Comparison of ENCODE assay signal across 19 cellular contexts in genomic region chr10:104233817-104234216, GRCh38. TPM values are rescaled to one million over a fixed set of nuclear protein-coding genes. Genes with fewer than 3 reads are reported as not detected.
DNase-seq lines count a peak whose midpoint lies in the region; ATAC-seq and TF ChIP-seq lines count a peak whose summit lies in the region.
"Had no signal": no experiment of that assay in that cellular context is flagged by ENCODE, and none has a peak within 500 bp of the region (broad histone marks: within the 10 kb centered on the region; RNA-seq: fewer than 3 reads in every experiment).

No MANE protein-coding gene starts in this region.

- ATAC-seq in CD4-positive, CD25-positive, alpha-beta regulatory T cell (ENCODE audit: low read depth in 2 of 2), result no peak
- ATAC-seq in CD8-positive, alpha-beta T cell, result no peak
- ATAC-seq in naive B cell (ENCODE audit: low read depth in 2 of 2), result no peak

- peaks cover 49% of the 10 kb centered on the region for H3K27me3 ChIP-seq in CD4-positive, CD25-positive, alpha-beta regulatory T cell (ENCODE audit: control insufficient read depth, insufficient read depth, low read length)
- no peaks in the 10 kb centered on the region for H3K27me3 ChIP-seq in CD8-positive, alpha-beta T cell (ENCODE audit: insufficient read depth, low read length)
- H3K27me3 ChIP-seq in dorsolateral prefrontal cortex, result no peaks in the 10 kb centered on the region

- TF ChIP-seq CTCF in CD8-positive, alpha-beta T cell (IDR thresholded peaks at IDR 0.05), result no peak
- TF ChIP-seq CTCF in dorsolateral prefrontal cortex (IDR thresholded peaks at IDR 0.05 in 54 of 56, conservative IDR thresholded peaks at IDR 0.05 in 2 of 56; ENCODE audit: low read depth in 1 of 56, partially characterized antibody in 56 of 56), result no peak

- H3K27me3 Mint-ChIP-seq in CD4-positive, CD25-positive, alpha-beta regulatory T cell, result peaks cover 72% of the 10 kb centered on the region
- H3K27me3 Mint-ChIP-seq in CD8-positive, alpha-beta T cell (ENCODE audit: low read depth), result peaks cover 11% of the 10 kb centered on the region
- peaks cover 35% of the 10 kb centered on the region for H3K27me3 Mint-ChIP-seq in activated T-helper 1 cell treated with anti-CD3 and anti-CD28 coated beads, Interleukin-12 subunit alpha, Interleukin-12 subunit beta, Interleukin-2, Interleukin-4 antibody, amounts not matched to agents 30 ng/mL and 10 ng/mL and 1 ng/mL, durations not matched to agents 14 hours and 24 hours and 36 hours (ENCODE audit: insufficient read depth)
- peaks cover 34 to 54% (median 48%) of the 10 kb centered on the region in 3 donors for H3K27me3 Mint-ChIP-seq in naive B cell

- no peaks in the 10 kb centered on the region for H3K36me3 ChIP-seq in CD4-positive, CD25-positive, alpha-beta regulatory T cell (ENCODE audit: control insufficient read depth, insufficient read depth, low read length)
- H3K36me3 ChIP-seq in CD8-positive, alpha-beta T cell (ENCODE audit: insufficient read depth, low read length), result no peaks in the 10 kb centered on the region
- H3K36me3 ChIP-seq: BLaER1, transverse colon had no signal

- no peak overlapping the region for H3K27ac ChIP-seq in CD4-positive, CD25-positive, alpha-beta regulatory T cell (ENCODE audit: insufficient read depth, low read length, poor library complexity, severe bottlenecking)
- no peak overlapping the region for H3K27ac ChIP-seq in CD8-positive, alpha-beta T cell (ENCODE audit: low read depth, low read length)
- H3K27ac ChIP-seq in dorsolateral prefrontal cortex, result no peak overlapping the region
- H3K27ac ChIP-seq: BLaER1, transverse colon had no signal

- peaks cover 4 to 14% (median 10%) of the 10 kb centered on the region in 4 donors for H3K4me1 Mint-ChIP-seq in CD4-positive, CD25-positive, alpha-beta regulatory T cell
- H3K4me1 Mint-ChIP-seq in CD8-positive, alpha-beta T cell (ENCODE audit: low read depth), result peaks cover 10% of the 10 kb centered on the region
- peaks cover 12% of the 10 kb centered on the region for H3K4me1 Mint-ChIP-seq in activated T-helper 1 cell treated with anti-CD3 and anti-CD28 coated beads, Interleukin-12 subunit alpha, Interleukin-12 subunit beta, Interleukin-2, Interleukin-4 antibody, amounts not matched to agents 30 ng/mL and 10 ng/mL and 1 ng/mL, durations not matched to agents 14 hours and 24 hours and 36 hours (ENCODE audit: low read depth)
- H3K4me1 Mint-ChIP-seq in naive B cell, result peaks cover 12 to 20% (median 14%) of the 10 kb centered on the region in 3 donors

- peaks cover 0 to 7% (median 4%) of the 10 kb centered on the region in 7 donors for H3K9me3 Mint-ChIP-seq in CD4-positive, CD25-positive, alpha-beta regulatory T cell
- H3K9me3 Mint-ChIP-seq in CD8-positive, alpha-beta T cell, result no peaks in the 10 kb centered on the region
- peaks cover 10% of the 10 kb centered on the region for H3K9me3 Mint-ChIP-seq in activated T-helper 1 cell treated with anti-CD3 and anti-CD28 coated beads, Interleukin-12 subunit alpha, Interleukin-12 subunit beta, Interleukin-2, Interleukin-4 antibody, amounts not matched to agents 30 ng/mL and 10 ng/mL and 1 ng/mL, durations not matched to agents 14 hours and 24 hours and 36 hours
- H3K9me3 Mint-ChIP-seq in naive B cell, result peaks cover 4 to 18% (median 10%) of the 10 kb centered on the region in 7 donors

- H3K27ac Mint-ChIP-seq in CD4-positive, CD25-positive, alpha-beta regulatory T cell, result no peak overlapping the region
- H3K27ac Mint-ChIP-seq in CD8-positive, alpha-beta T cell, result no peak overlapping the region
- H3K27ac Mint-ChIP-seq in activated T-helper 1 cell treated with anti-CD3 and anti-CD28 coated beads, Interleukin-12 subunit alpha, Interleukin-12 subunit beta, Interleukin-2, Interleukin-4 antibody, amounts not matched to agents 30 ng/mL and 10 ng/mL and 1 ng/mL, durations not matched to agents 14 hours and 24 hours and 36 hours, result no peak overlapping the region
- H3K27ac Mint-ChIP-seq in naive B cell, result peak overlapping the region in 2 of 6 donors; percentile 31 to 54

- no peaks in the 10 kb centered on the region for H3K36me3 Mint-ChIP-seq in CD4-positive, CD25-positive, alpha-beta regulatory T cell
- peaks cover 2% of the 10 kb centered on the region for H3K36me3 Mint-ChIP-seq in CD8-positive, alpha-beta T cell
- no peaks in the 10 kb centered on the region for H3K36me3 Mint-ChIP-seq in activated T-helper 1 cell treated with anti-CD3 and anti-CD28 coated beads, Interleukin-12 subunit alpha, Interleukin-12 subunit beta, Interleukin-2, Interleukin-4 antibody, amounts not matched to agents 30 ng/mL and 10 ng/mL and 1 ng/mL, durations not matched to agents 14 hours and 24 hours and 36 hours (ENCODE audit: low read depth)
- no peaks in the 10 kb centered on the region for H3K36me3 Mint-ChIP-seq in naive B cell

- POLR2A ChIA-PET in CD8-positive, alpha-beta T cell (lab: Charles Lee), result no interaction called here

- CTCF ChIA-PET in CD8-positive, alpha-beta T cell (lab: Charles Lee), result no interaction called here

- peaks cover 16% of the 10 kb centered on the region for H3K4me1 ChIP-seq in CD4-positive, CD25-positive, alpha-beta regulatory T cell (ENCODE audit: control insufficient read depth, insufficient read depth, low read length, poor library complexity, severe bottlenecking)
- peaks cover 4% of the 10 kb centered on the region for H3K4me1 ChIP-seq in CD8-positive, alpha-beta T cell (ENCODE audit: insufficient read depth, low read length)

- H3K4me3 ChIP-seq in CD4-positive, CD25-positive, alpha-beta regulatory T cell (ENCODE audit: low read depth, low read length), result no peak overlapping the region
- no peak overlapping the region for H3K4me3 ChIP-seq in CD8-positive, alpha-beta T cell (ENCODE audit: low read depth, low read length)
- no peak overlapping the region for H3K4me3 ChIP-seq in dorsolateral prefrontal cortex
- H3K4me3 ChIP-seq: BLaER1, transverse colon had no signal

- H3K9me3 ChIP-seq in CD4-positive, CD25-positive, alpha-beta regulatory T cell (ENCODE audit: control insufficient read depth in 2 of 2, low read length in 2 of 2), result peaks cover 9 to 11% of the 10 kb centered on the region in 2 experiments
- no peaks in the 10 kb centered on the region for H3K9me3 ChIP-seq in CD8-positive, alpha-beta T cell (ENCODE audit: low read length)
- H3K9me3 ChIP-seq: transverse colon had no signal

- peak overlapping the region in 3 of 4 donors; percentile 58 to 85 (median 80) for H3K4me3 Mint-ChIP-seq in CD4-positive, CD25-positive, alpha-beta regulatory T cell
- H3K4me3 Mint-ChIP-seq in CD8-positive, alpha-beta T cell, result peak overlapping the region; percentile 71
- H3K4me3 Mint-ChIP-seq in activated T-helper 1 cell treated with anti-CD3 and anti-CD28 coated beads, Interleukin-12 subunit alpha, Interleukin-12 subunit beta, Interleukin-2, Interleukin-4 antibody, amounts not matched to agents 30 ng/mL and 10 ng/mL and 1 ng/mL, durations not matched to agents 14 hours and 24 hours and 36 hours, result peak overlapping the region; percentile 58
- peak overlapping the region in 6 of 8 donors; percentile 30 to 81 (median 60) for H3K4me3 Mint-ChIP-seq in naive B cell

- DNase-seq in CD4-positive, CD25-positive, alpha-beta regulatory T cell, result no peak
- no peak for DNase-seq in CD8-positive, alpha-beta T cell
- DNase-seq in activated T-helper 1 cell treated with anti-CD3 and anti-CD28 coated beads, Interleukin-12 subunit alpha, Interleukin-12 subunit beta, Interleukin-2, Interleukin-4 antibody, amounts not matched to agents 30 ng/mL and 10 ng/mL and 1 ng/mL, durations not matched to agents 14 hours and 24 hours and 36 hours (ENCODE audit: low spot score), result no peak
- DNase-seq in naive B cell (no peak), dorsolateral prefrontal cortex (no peak), iPS-NIHi11 (ENCODE audit: low spot score) (no peak), NCI-H510A (lab: John Stamatoyannopoulos, UW) (no peak)
- DNase-seq: central memory CD4-positive, alpha-beta T cell; hypothalamus; IMR-90; midbrain; NCI-H2029 treated with DMSO at 0.1 percent for 48 hours; NCI-H526; stimulated activated CD4-positive, alpha-beta T cell treated with anti-CD3 and anti-CD28 coated beads, Interleukin-4, amount 100 ng/mL, for 4 hours; transverse colon had no signal

- intact Hi-C loops in CD8-positive, alpha-beta T cell (cut with DNase I, micrococcal nuclease), result loop anchor here in 1 of 2 experiments (2.0 to 5.0 kb wide), 2 partner anchors 21 to 112 kb away; partner anchors contain the start of genes GSTO1 and SFR1
- intact Hi-C loops in activated T-helper 1 cell treated with anti-CD3 and anti-CD28 coated beads, Interleukin-12 subunit alpha, Interleukin-12 subunit beta, Interleukin-2, Interleukin-4 antibody, amounts not matched to agents 30 ng/mL and 10 ng/mL and 1 ng/mL, durations not matched to agents 14 hours and 24 hours and 36 hours (cut with micrococcal nuclease), result loop anchor here (2.0 to 10.0 kb wide), 2 partner anchors 267 to 479 kb away; partner anchors contain the start of gene SLK
- intact Hi-C loops in dorsolateral prefrontal cortex (cut with DNase I), result no loop called here

RNA-seq across cellular contexts. Expression of gene CFAP43, which starts 1.7 kb away (rescaled TPM):
- not detected for total RNA-seq in CD4-positive, CD25-positive, alpha-beta regulatory T cell
- polyA plus RNA-seq in CD4-positive, CD25-positive, alpha-beta regulatory T cell, result not detected
- total RNA-seq in CD8-positive, alpha-beta T cell, result not detected
- total RNA-seq in activated T-helper 1 cell treated with anti-CD3 and anti-CD28 coated beads, Interleukin-12 subunit alpha, Interleukin-12 subunit beta, Interleukin-2, Interleukin-4 antibody, amounts not matched to agents 30 ng/mL and 10 ng/mL and 1 ng/mL, durations not matched to agents 14 hours and 24 hours and 36 hours, result not detected in 2 replicates
- not detected for polyA plus RNA-seq in naive B cell (ENCODE audit: low read depth in 6 of 6)
- 10 to 100 TPM in 2 of 120 experiments, 1 to 10 TPM in 118; 2.2 to 10.5 (median 5.3) TPM for total RNA-seq in dorsolateral prefrontal cortex
- total RNA-seq: activated CD8-positive, alpha-beta memory T cell treated with anti-CD3 and anti-CD28 coated beads for 36 hours; OCI-LY7; osteocyte had no signal

RNA-seq across cellular contexts. Expression of gene GSTO1, which starts 20.9 kb away (rescaled TPM):
- 39.9 TPM for total RNA-seq in CD4-positive, CD25-positive, alpha-beta regulatory T cell
- 100 to 1,000 TPM; 176 to 199 (median 184) TPM for polyA plus RNA-seq in CD4-positive, CD25-positive, alpha-beta regulatory T cell
- total RNA-seq in CD8-positive, alpha-beta T cell, result 10 to 100 TPM in 1 of 2 experiments, 1 to 10 TPM in 1; 9.8 to 11.8 TPM
- 125 TPM in 2 replicates for total RNA-seq in activated T-helper 1 cell treated with anti-CD3 and anti-CD28 coated beads, Interleukin-12 subunit alpha, Interleukin-12 subunit beta, Interleukin-2, Interleukin-4 antibody, amounts not matched to agents 30 ng/mL and 10 ng/mL and 1 ng/mL, durations not matched to agents 14 hours and 24 hours and 36 hours
- polyA plus RNA-seq in naive B cell (ENCODE audit: low read depth in 6 of 6), result 100 to 1,000 TPM in 4 of 6 donors, 10 to 100 TPM in 2; 91.6 to 128 (median 113) TPM
- total RNA-seq in dorsolateral prefrontal cortex, result 100 to 1,000 TPM in 27 of 120 experiments, 10 to 100 TPM in 93; 45.5 to 124 (median 88.3) TPM

RNA-seq across cellular contexts. Expression of gene GSTO2, which starts 35.2 kb away (rescaled TPM):
- total RNA-seq in CD4-positive, CD25-positive, alpha-beta regulatory T cell, result 1.7 TPM
- polyA plus RNA-seq in CD4-positive, CD25-positive, alpha-beta regulatory T cell, result 1 to 10 TPM in 2 of 4 donors, under 1 TPM in 2; 0.35 to 3.6 (median 1.1) TPM
- under 1 TPM; 0.49 to 0.75 TPM for total RNA-seq in CD8-positive, alpha-beta T cell
- 1.1 and 1.2 TPM in 2 replicates for total RNA-seq in activated T-helper 1 cell treated with anti-CD3 and anti-CD28 coated beads, Interleukin-12 subunit alpha, Interleukin-12 subunit beta, Interleukin-2, Interleukin-4 antibody, amounts not matched to agents 30 ng/mL and 10 ng/mL and 1 ng/mL, durations not matched to agents 14 hours and 24 hours and 36 hours
- polyA plus RNA-seq in naive B cell (ENCODE audit: low read depth in 6 of 6), result under 1 TPM in 5 of 6 donors, not detected in 1; 0.21 to 0.78 (median 0.49) TPM
- 10 to 100 TPM in 109 of 120 experiments, 1 to 10 TPM in 11; 7.2 to 31.4 (median 14.2) TPM for total RNA-seq in dorsolateral prefrontal cortex
